In the genomic region with DNA sequence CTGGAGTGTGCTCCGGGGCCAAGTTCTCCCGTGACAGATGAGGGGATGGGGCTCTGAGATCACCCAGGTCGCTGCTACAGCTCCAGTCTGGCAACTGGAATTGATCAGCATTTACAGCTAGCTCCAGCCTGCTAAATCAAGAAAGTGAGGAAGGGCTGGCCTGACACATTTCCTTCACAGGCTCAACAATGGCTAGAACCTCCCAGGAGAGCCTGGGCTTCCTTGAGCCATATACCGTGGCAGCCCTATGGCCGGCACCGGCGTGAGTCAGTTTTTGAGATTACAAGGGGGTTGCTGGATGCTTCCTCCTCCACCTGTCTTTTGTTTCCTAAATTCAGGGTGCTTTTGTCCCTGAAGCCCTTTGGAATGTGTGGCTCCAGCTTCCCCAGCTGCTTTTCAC, we compare ENCODE assay signal across 13 cellular contexts.
DNase-seq lines count a peak whose midpoint lies in the region; ATAC-seq and TF ChIP-seq lines count a peak whose summit lies in the region.
"Had no signal": no experiment of that assay in that cellular context is flagged by ENCODE, and none has a peak within 500 bp of the region (broad histone marks: within the 10 kb centered on the region; RNA-seq: fewer than 3 reads in every experiment).

No MANE protein-coding gene starts in this region.

- H3K9me3 ChIP-seq in left ventricle myocardium inferior (replicated peaks) (no peaks in the 10 kb centered on the region), gastroesophageal sphincter (no peaks in the 10 kb centered on the region), uterus (no peaks in the 10 kb centered on the region), left lung (no peaks in the 10 kb centered on the region)

- no peak overlapping the region for H3K9ac ChIP-seq in rectal smooth muscle tissue (ENCODE audit: low read length)

- DNase-seq in left ventricle myocardium inferior (no peak), Right ventricle myocardium superior (no peak), uterus (no peak), left lung (no peak), pons (ENCODE audit: low spot score) (no peak)
- DNase-seq: natural killer cell; NCI-H2171; stimulated activated naive CD4-positive, alpha-beta T cell treated with Interleukin-2 at 50 U/mL for 16 hours; T-helper 9 cell had no signal

- no peak overlapping the region for H3K4me3 ChIP-seq in left ventricle myocardium inferior
- H3K4me3 ChIP-seq in gastroesophageal sphincter = no peak overlapping the region
- no peak overlapping the region for H3K4me3 ChIP-seq in rectal smooth muscle tissue (ENCODE audit: low read length)
- no peak overlapping the region for H3K4me3 ChIP-seq in uterus
- no peak overlapping the region for H3K4me3 ChIP-seq in left lung
- H3K4me3 ChIP-seq: cardiac muscle cell had no signal

- ATAC-seq in Right ventricle myocardium superior (ENCODE audit: poor library complexity) (no peak), gastroesophageal sphincter (no peak), left lung (no peak), GM19035 (IDR thresholded peaks at IDR 0.05; ENCODE audit: unreplicated experiment) (no peak)
- ATAC-seq: natural killer cell had no signal

- no peak for TF ChIP-seq POLR2A in gastroesophageal sphincter (IDR thresholded peaks at IDR 0.05)
- no peak for TF ChIP-seq POLR2A in uterus (IDR thresholded peaks at IDR 0.05)

- WGBS in gastroesophageal sphincter (ENCODE audit: low coverage in 1 of 2), 2 donors = 87 to 96% methylated on average over 4 of the region's 7 CpGs

- H3K27me3 ChIP-seq in left ventricle myocardium inferior (ENCODE audit: low read depth) = no peaks in the 10 kb centered on the region
- H3K27me3 ChIP-seq in gastroesophageal sphincter = no peaks in the 10 kb centered on the region
- H3K27me3 ChIP-seq in rectal smooth muscle tissue (ENCODE audit: control insufficient read depth, insufficient read depth, low read length) = no peaks in the 10 kb centered on the region
- H3K27me3 ChIP-seq in uterus = no peaks in the 10 kb centered on the region
- no peaks in the 10 kb centered on the region for H3K27me3 ChIP-seq in left lung
- H3K27me3 ChIP-seq: cardiac muscle cell had no signal

- H3K36me3 ChIP-seq in left ventricle myocardium inferior (no peaks in the 10 kb centered on the region), gastroesophageal sphincter (no peaks in the 10 kb centered on the region), rectal smooth muscle tissue (ENCODE audit: control insufficient read depth, insufficient read depth, low read length) (no peaks in the 10 kb centered on the region), uterus (no peaks in the 10 kb centered on the region), left lung (no peaks in the 10 kb centered on the region)
- H3K36me3 ChIP-seq: cardiac muscle cell had no signal

- intact Hi-C loops in left ventricle myocardium inferior (cut with micrococcal nuclease) = loop anchor here (10.0 kb wide), 2 partner anchors 65 to 105 kb away; partner anchors contain the start of gene ETS2
- intact Hi-C loops in Right ventricle myocardium superior (cut with DNase I) = loop anchor here (5.0 kb wide), 2 partner anchors 88 to 92 kb away; no protein-coding TSS in a partner anchor
- intact Hi-C loops in uterus (cut with DNase I; ENCODE audit: low total_unique reads) = no loop called here
- intact Hi-C loops in left lung (cut with DNase I) = no loop called here

- H3K27ac ChIP-seq in left ventricle myocardium inferior (replicated peaks) = peak overlapping the region; percentile 86
- H3K27ac ChIP-seq in gastroesophageal sphincter = peak overlapping the region in 3 of 4 donors; percentile 76 to 82 (median 77)
- H3K27ac ChIP-seq in rectal smooth muscle tissue (ENCODE audit: low read depth, low read length) = peak overlapping the region; percentile 7
- H3K27ac ChIP-seq in uterus = peak overlapping the region; percentile 87 to 88
- H3K27ac ChIP-seq in left lung = peak overlapping the region in 1 of 2 donors; percentile 30
- H3K27ac ChIP-seq: cardiac muscle cell had no signal

- TF ChIP-seq EP300 in gastroesophageal sphincter (IDR thresholded peaks at IDR 0.05) = no peak

- peaks cover 76% of the 10 kb centered on the region for H3K4me1 ChIP-seq in left ventricle myocardium inferior
- H3K4me1 ChIP-seq in gastroesophageal sphincter = peaks cover 0 to 63% (median 23%) of the 10 kb centered on the region in 3 donors
- peaks cover 29% of the 10 kb centered on the region for H3K4me1 ChIP-seq in rectal smooth muscle tissue (ENCODE audit: control insufficient read depth, insufficient read depth, low read length)
- peaks cover 11 to 17% of the 10 kb centered on the region in 2 donors for H3K4me1 ChIP-seq in uterus
- peaks cover 28 to 50% of the 10 kb centered on the region in 2 donors for H3K4me1 ChIP-seq in left lung

- TF ChIP-seq CTCF in left ventricle myocardium inferior (IDR thresholded peaks at IDR 0.05; ENCODE audit: borderline replicate concordance) = no peak
- no peak for TF ChIP-seq CTCF in gastroesophageal sphincter (IDR thresholded peaks at IDR 0.05)
- no peak for TF ChIP-seq CTCF in uterus (IDR thresholded peaks at IDR 0.05)
- no peak for TF ChIP-seq CTCF in left lung (IDR thresholded peaks at IDR 0.05)

Comparison
In these comparisons a context has a peak if more than half of its experiments do, and no peak if none do; other contexts are left out.
1. intact Hi-C loops: an anchor here in left ventricle myocardium inferior (10.0 kb wide) and Right ventricle myocardium superior (5.0 kb wide); none called in uterus and left lung.